Comparison of ENCODE assay signal across 4 cellular contexts in the genomic region with DNA sequence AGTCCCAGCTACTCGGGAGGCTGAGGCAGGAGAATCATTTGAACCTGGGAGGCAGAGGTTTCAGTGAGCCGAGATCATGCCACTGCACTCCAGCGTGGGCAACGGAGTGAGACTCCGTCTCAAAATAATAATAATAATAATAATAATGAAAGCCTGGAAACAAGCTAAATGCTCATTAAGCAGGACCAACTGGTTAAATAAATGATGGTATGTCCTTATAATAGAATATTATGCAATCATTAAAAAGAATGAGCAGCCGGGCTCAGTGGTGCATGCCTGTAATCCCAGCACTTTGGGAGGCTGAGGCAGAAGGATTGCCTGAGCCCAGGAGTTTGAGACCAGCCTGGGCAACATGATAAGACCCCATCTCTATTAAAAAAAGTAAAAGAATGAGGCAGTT. TPM values are rescaled to one million over a fixed set of nuclear protein-coding genes. Genes with fewer than 3 reads are reported as not detected.
"Had no signal": no experiment of that assay in that cellular context is flagged by ENCODE, and none has a peak within 500 bp of the region (broad histone marks: within the 10 kb centered on the region; RNA-seq: fewer than 3 reads in every experiment).

No MANE protein-coding gene starts in this region.

RNA-seq across cellular contexts. Expression of a gene that starts 21.0 kb away (rescaled TPM):
- total RNA-seq: GM23248, GM23338, H7, HFFc6 had no signal
